Comparison of ENCODE assay signal across 27 cellular contexts in the genomic region with DNA sequence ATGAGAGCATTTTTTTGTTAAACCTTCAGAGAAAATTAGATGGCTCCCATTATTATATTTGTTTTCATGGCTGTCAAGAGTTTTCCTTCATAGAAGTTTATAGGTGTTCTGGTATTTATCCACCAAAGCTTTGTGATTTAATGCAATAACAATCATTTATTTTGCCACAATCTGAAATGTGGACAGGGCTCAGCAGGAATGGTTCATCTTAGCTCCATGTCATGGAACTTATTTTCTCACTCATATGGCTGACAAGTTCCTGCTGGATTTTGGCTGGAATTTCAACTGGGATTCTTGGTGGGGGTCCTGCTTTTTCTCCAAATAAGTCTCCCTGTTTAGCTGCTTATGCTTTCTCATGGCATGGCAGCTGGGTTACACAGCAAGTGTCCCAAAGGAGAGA.
"Had no signal": no experiment of that assay in that cellular context is flagged by ENCODE, and none has a peak within 500 bp of the region (broad histone marks: within the 10 kb centered on the region; RNA-seq: fewer than 3 reads in every experiment).

No MANE protein-coding gene starts in this region.

- H3K27ac Mint-ChIP-seq: dendritic cell treated with granulocyte-macrophage colony-stimulating factor and Interleukin-4, amounts not matched to agents 40 ng/mL and 50 ng/mL, for 4 days; effector memory CD8-positive, alpha-beta T cell; endodermal cell had no signal

- ATAC-seq: effector memory CD8-positive, alpha-beta T cell; esophagus mucosa; foreskin keratinocyte; gastrocnemius medialis; gastroesophageal sphincter; heart left ventricle; heart right ventricle had no signal

- H3K4me1 Mint-ChIP-seq: endodermal cell had no signal

- H3K9me3 ChIP-seq: colonic mucosa had no signal

- FAIRE-seq: colon, endothelial cell of umbilical vein had no signal

- H3K4me3 ChIP-seq: colonic mucosa, coronary artery, dorsolateral prefrontal cortex, esophagus muscularis mucosa, esophagus squamous epithelium, gastrocnemius medialis, gastroesophageal sphincter, heart left ventricle, heart right ventricle had no signal

- H3K27ac ChIP-seq: colonic mucosa, coronary artery, dorsolateral prefrontal cortex, epithelial cell of prostate, esophagus muscularis mucosa, esophagus squamous epithelium, foreskin keratinocyte, gastrocnemius medialis, gastroesophageal sphincter, heart left ventricle, heart right ventricle had no signal

- DNase-seq: colonic mucosa; cortex of kidney; dermis blood vessel endothelial cell; dorsolateral prefrontal cortex; effector CD4-positive, alpha-beta T cell; effector CD8-positive, alpha-beta T cell; effector memory CD4-positive, alpha-beta T cell; effector memory CD8-positive, alpha-beta T cell; endodermal cell; erythroblast; esophagus squamous epithelium; foreskin fibroblast; foreskin keratinocyte; foreskin melanocyte; gastrocnemius medialis; glutamatergic neuron; head of caudate nucleus; heart left ventricle; heart right ventricle had no signal

- H3K27me3 Mint-ChIP-seq: dendritic cell treated with granulocyte-macrophage colony-stimulating factor and Interleukin-4, amounts not matched to agents 40 ng/mL and 50 ng/mL, for 4 days; effector memory CD8-positive, alpha-beta T cell had no signal

- H3K9me3 Mint-ChIP-seq: effector memory CD8-positive, alpha-beta T cell had no signal

- H3K4me1 ChIP-seq: colonic mucosa, esophagus muscularis mucosa, esophagus squamous epithelium, foreskin keratinocyte, gastrocnemius medialis, gastroesophageal sphincter, heart left ventricle, heart right ventricle had no signal

- H3K36me3 ChIP-seq: colonic mucosa, esophagus muscularis mucosa, esophagus squamous epithelium, gastrocnemius medialis, gastroesophageal sphincter, heart left ventricle, heart right ventricle had no signal

- H3K27me3 ChIP-seq: colonic mucosa, dorsolateral prefrontal cortex, esophagus muscularis mucosa, esophagus squamous epithelium, foreskin keratinocyte, gastrocnemius medialis, gastroesophageal sphincter, heart left ventricle, heart right ventricle had no signal

- H3K4me3 Mint-ChIP-seq: dendritic cell treated with granulocyte-macrophage colony-stimulating factor and Interleukin-4, amounts not matched to agents 40 ng/mL and 50 ng/mL, for 4 days; effector memory CD8-positive, alpha-beta T cell; endodermal cell had no signal
